ENCODE assay signal across 35 cellular contexts in the genomic region with DNA sequence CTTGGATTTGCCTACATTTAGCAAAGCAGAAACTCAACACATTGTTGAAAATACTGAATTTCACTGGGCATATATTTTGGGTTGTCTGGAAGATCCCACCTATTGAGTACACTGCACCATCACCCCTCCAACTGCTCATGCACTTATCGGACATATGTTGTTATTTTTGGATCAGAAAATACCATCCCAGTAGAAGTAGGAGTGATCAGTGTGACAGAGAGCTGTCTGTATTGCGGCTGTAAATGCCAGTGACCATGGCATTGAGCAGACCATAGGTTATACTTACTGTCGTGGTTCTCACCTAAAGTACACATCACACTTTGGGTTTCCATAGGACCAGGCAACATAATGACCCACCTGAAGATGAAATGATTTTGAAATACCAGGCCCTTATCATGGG.
"Had no signal": no experiment of that assay in that cellular context is flagged by ENCODE, and none has a peak within 500 bp of the region (broad histone marks: within the 10 kb centered on the region; RNA-seq: fewer than 3 reads in every experiment).

No MANE protein-coding gene starts in this region.

- H3K4me1 Mint-ChIP-seq: activated B cell treated with CpG ODN at 0.5 μM for 24 hours; activated CD8-positive, alpha-beta memory T cell treated with anti-CD3 and anti-CD28 coated beads, Interleukin-2, amount 10 ng/mL, durations not matched to agents 7 days and 5 days; activated naive CD4-positive, alpha-beta T cell treated with anti-CD3 and anti-CD28 coated beads, Interleukin-2, amount 50 U/mL, for 24 hours; activated naive CD8-positive, alpha-beta T cell treated with anti-CD3 and anti-CD28 coated beads for 36 hours; activated naive CD8-positive, alpha-beta T cell treated with anti-CD3 and anti-CD28 coated beads, Interleukin-2, amount 50 U/mL, for 24 hours; central memory CD8-positive, alpha-beta T cell; T-helper 17 cell had no signal

- H3K36me3 ChIP-seq: adrenal gland, breast epithelium, cardiac muscle cell, WERI-Rb-1 had no signal

- H3K4me3 Mint-ChIP-seq: activated B cell treated with CpG ODN at 0.5 μM for 24 hours; activated CD4-positive, alpha-beta memory T cell treated with anti-CD3 and anti-CD28 coated beads for 36 hours; activated CD8-positive, alpha-beta memory T cell treated with anti-CD3 and anti-CD28 coated beads, Interleukin-2, amount 10 ng/mL, durations not matched to agents 7 days and 5 days; activated CD8-positive, alpha-beta T cell treated with anti-CD3 and anti-CD28 coated beads, Interleukin-2, amount 10 ng/mL, durations not matched to agents 7 days and 5 days; activated naive CD4-positive, alpha-beta T cell treated with anti-CD3 and anti-CD28 coated beads for 36 hours; activated naive CD4-positive, alpha-beta T cell treated with anti-CD3 and anti-CD28 coated beads, Interleukin-2, amount 50 U/mL, for 24 hours; activated naive CD8-positive, alpha-beta T cell treated with anti-CD3 and anti-CD28 coated beads for 36 hours; activated naive CD8-positive, alpha-beta T cell treated with anti-CD3 and anti-CD28 coated beads, Interleukin-2, amount 50 U/mL, for 24 hours; activated T-helper 1 cell treated with anti-CD3 and anti-CD28 coated beads, Interleukin-12 subunit alpha, Interleukin-12 subunit beta, Interleukin-2, Interleukin-4 antibody, amounts not matched to agents 30 ng/mL and 10 ng/mL and 1 ng/mL, durations not matched to agents 14 hours and 24 hours and 36 hours; brain; central memory CD8-positive, alpha-beta T cell; dendritic cell treated with granulocyte-macrophage colony-stimulating factor and Interleukin-4, amounts not matched to agents 40 ng/mL and 50 ng/mL, for 4 days; endodermal cell; T-helper 17 cell; T-helper 2 cell treated with Interferon-gamma antibody and Interleukin-4, amounts not matched to agents 5 μg/mL and 100 μg/mL, for 36 hours had no signal

- H3K27me3 Mint-ChIP-seq: activated naive CD4-positive, alpha-beta T cell treated with anti-CD3 and anti-CD28 coated beads, Interleukin-2, amount 50 U/mL, for 24 hours; activated naive CD8-positive, alpha-beta T cell treated with anti-CD3 and anti-CD28 coated beads for 36 hours; dendritic cell treated with granulocyte-macrophage colony-stimulating factor and Interleukin-4, amounts not matched to agents 40 ng/mL and 50 ng/mL, for 4 days had no signal

- H3K9me3 ChIP-seq: adrenal gland, breast epithelium had no signal

- H3K4me1 ChIP-seq: adrenal gland, breast epithelium had no signal

- H3K4me3 ChIP-seq: adrenal gland, breast epithelium, cardiac muscle cell, dorsolateral prefrontal cortex had no signal

- H3K27ac ChIP-seq: adrenal gland, breast epithelium, cardiac muscle cell, WERI-Rb-1 had no signal

- H3K9me3 Mint-ChIP-seq: activated CD4-positive, alpha-beta memory T cell treated with anti-CD3 and anti-CD28 coated beads for 36 hours; activated naive CD4-positive, alpha-beta T cell treated with anti-CD3 and anti-CD28 coated beads for 36 hours; activated T-helper 1 cell treated with anti-CD3 and anti-CD28 coated beads, Interleukin-12 subunit alpha, Interleukin-12 subunit beta, Interleukin-2, Interleukin-4 antibody, amounts not matched to agents 30 ng/mL and 10 ng/mL and 1 ng/mL, durations not matched to agents 14 hours and 24 hours and 36 hours; activated T-helper 2 cell treated with anti-CD3 and anti-CD28 coated beads, Interferon-gamma antibody, Interleukin-2, Interleukin-4, amounts not matched to agents 10 μg/mL and 5 μg/mL and 100 μg/mL, durations not matched to agents 14 hours and 24 hours and 36 hours; brain; dendritic cell treated with granulocyte-macrophage colony-stimulating factor and Interleukin-4, amounts not matched to agents 40 ng/mL and 50 ng/mL, for 4 days; endodermal cell had no signal

- FAIRE-seq: frontal cortex had no signal

- H3K27ac Mint-ChIP-seq: activated B cell treated with CpG ODN at 0.5 μM for 24 hours; activated CD4-positive, alpha-beta memory T cell treated with anti-CD3 and anti-CD28 coated beads for 36 hours; activated CD8-positive, alpha-beta memory T cell treated with anti-CD3 and anti-CD28 coated beads, Interleukin-2, amount 10 ng/mL, durations not matched to agents 7 days and 5 days; activated CD8-positive, alpha-beta T cell treated with anti-CD3 and anti-CD28 coated beads, Interleukin-2, amount 10 ng/mL, durations not matched to agents 7 days and 5 days; activated naive CD4-positive, alpha-beta T cell treated with anti-CD3 and anti-CD28 coated beads for 36 hours; activated naive CD4-positive, alpha-beta T cell treated with anti-CD3 and anti-CD28 coated beads, Interleukin-2, amount 50 U/mL, for 24 hours; activated naive CD8-positive, alpha-beta T cell treated with anti-CD3 and anti-CD28 coated beads for 36 hours; activated naive CD8-positive, alpha-beta T cell treated with anti-CD3 and anti-CD28 coated beads, Interleukin-2, amount 50 U/mL, for 24 hours; activated T-helper 1 cell treated with anti-CD3 and anti-CD28 coated beads, Interleukin-12 subunit alpha, Interleukin-12 subunit beta, Interleukin-2, Interleukin-4 antibody, amounts not matched to agents 30 ng/mL and 10 ng/mL and 1 ng/mL, durations not matched to agents 14 hours and 24 hours and 36 hours; activated T-helper 2 cell treated with anti-CD3 and anti-CD28 coated beads, Interferon-gamma antibody, Interleukin-2, Interleukin-4, amounts not matched to agents 10 μg/mL and 5 μg/mL and 100 μg/mL, durations not matched to agents 14 hours and 24 hours and 36 hours; brain; dendritic cell treated with granulocyte-macrophage colony-stimulating factor and Interleukin-4, amounts not matched to agents 40 ng/mL and 50 ng/mL, for 4 days; endodermal cell; T-helper 17 cell; T-helper 2 cell treated with Interferon-gamma antibody and Interleukin-4, amounts not matched to agents 5 μg/mL and 100 μg/mL, for 36 hours had no signal

- DNase-seq: activated B cell treated with CpG ODN at 0.5 μM for 24 hours; activated CD4-positive, alpha-beta memory T cell treated with anti-CD3 and anti-CD28 coated beads for 36 hours; activated CD4-positive, alpha-beta T cell treated with anti-CD3 and anti-CD28 coated beads for 48 hours; activated CD8-positive, alpha-beta memory T cell treated with anti-CD3 and anti-CD28 coated beads, Interleukin-2, amount 10 ng/mL, durations not matched to agents 7 days and 5 days; activated CD8-positive, alpha-beta memory T cell treated with anti-CD3 and anti-CD28 coated beads, Interleukin-2, amount 50 U/mL, for 4 hours; activated CD8-positive, alpha-beta T cell treated with anti-CD3 and anti-CD28 coated beads, Interleukin-2, amount 10 ng/mL, durations not matched to agents 7 days and 5 days; activated effector memory CD4-positive, alpha-beta T cell treated with anti-CD3 and anti-CD28 coated beads, Interleukin-2, amount 50 U/mL, for 16 hours; activated naive CD4-positive, alpha-beta T cell treated with anti-CD3 and anti-CD28 coated beads for 36 hours; activated naive CD8-positive, alpha-beta T cell treated with anti-CD3 and anti-CD28 coated beads for 36 hours; activated naive CD8-positive, alpha-beta T cell treated with anti-CD3 and anti-CD28 coated beads, Interleukin-2, amount 50 U/mL, for 24 hours; activated T-cell treated with anti-CD3 and anti-CD28 coated beads, Interleukin-2, amount 50 U/mL, for 1 hour; activated T-cell treated with anti-CD3 and anti-CD28 coated beads, Interleukin-2, amount 50 U/mL, for 48 hours; adrenal gland; amygdala; aorta; dorsolateral prefrontal cortex; effector memory CD4-positive, alpha-beta T cell; endodermal cell; foreskin fibroblast; T-helper 1 cell; T-helper 17 cell; T1000; WERI-Rb-1 had no signal

- ATAC-seq: activated CD4-positive, CD25-positive, alpha-beta regulatory T cell treated with anti-CD3 and anti-CD28 coated beads, Interleukin-2, amount 50 U/mL, for 24 hours; activated CD8-positive, alpha-beta memory T cell treated with anti-CD3 and anti-CD28 coated beads, Interleukin-2, amount 10 ng/mL, durations not matched to agents 7 days and 5 days; activated CD8-positive, alpha-beta T cell treated with anti-CD3 and anti-CD28 coated beads, Interleukin-2, amount 10 ng/mL, durations not matched to agents 7 days and 5 days; activated naive CD8-positive, alpha-beta T cell treated with anti-CD3 and anti-CD28 coated beads, Interleukin-2, amount 50 U/mL, for 24 hours; esophagus mucosa; T-helper 17 cell had no signal

- H3K36me3 Mint-ChIP-seq: activated CD4-positive, alpha-beta memory T cell treated with anti-CD3 and anti-CD28 coated beads for 36 hours; activated CD8-positive, alpha-beta memory T cell treated with anti-CD3 and anti-CD28 coated beads, Interleukin-2, amount 10 ng/mL, durations not matched to agents 7 days and 5 days; activated naive CD4-positive, alpha-beta T cell treated with anti-CD3 and anti-CD28 coated beads, Interleukin-2, amount 50 U/mL, for 24 hours; activated naive CD8-positive, alpha-beta T cell treated with anti-CD3 and anti-CD28 coated beads for 36 hours; brain had no signal

- H3K27me3 ChIP-seq: adrenal gland, breast epithelium, cardiac muscle cell, dorsolateral prefrontal cortex had no signal
